1 cellular context compared by ENCODE assay signal in the genomic region with DNA sequence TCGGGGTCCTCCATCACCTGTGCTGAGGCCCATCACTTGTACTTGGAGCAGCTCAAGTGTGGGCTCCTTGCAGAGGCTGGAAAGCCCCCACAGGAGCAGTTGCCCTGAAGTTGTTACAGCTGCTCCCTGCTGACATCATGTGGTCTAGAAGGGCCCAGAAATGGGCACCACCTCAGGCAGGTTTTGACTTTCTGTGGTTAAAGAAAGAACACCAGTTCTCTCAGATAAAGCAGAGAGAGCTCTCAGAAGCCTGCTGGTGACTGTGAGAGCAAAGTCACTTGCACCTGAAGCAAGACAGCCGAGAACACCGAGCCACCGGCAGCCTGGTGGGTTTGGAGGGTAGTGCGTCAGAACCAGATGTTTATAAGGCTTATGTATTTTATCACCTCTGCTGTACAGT.
TF ChIP-seq lines count a peak whose summit lies in the region.

No MANE protein-coding gene starts in this region.

TF ChIP-seq in GM12878, 131 proteins besides CTCF, POLR2A, EP300 and RAD21 (continued from another document):
- TF ChIP-seq, protein P1, sequence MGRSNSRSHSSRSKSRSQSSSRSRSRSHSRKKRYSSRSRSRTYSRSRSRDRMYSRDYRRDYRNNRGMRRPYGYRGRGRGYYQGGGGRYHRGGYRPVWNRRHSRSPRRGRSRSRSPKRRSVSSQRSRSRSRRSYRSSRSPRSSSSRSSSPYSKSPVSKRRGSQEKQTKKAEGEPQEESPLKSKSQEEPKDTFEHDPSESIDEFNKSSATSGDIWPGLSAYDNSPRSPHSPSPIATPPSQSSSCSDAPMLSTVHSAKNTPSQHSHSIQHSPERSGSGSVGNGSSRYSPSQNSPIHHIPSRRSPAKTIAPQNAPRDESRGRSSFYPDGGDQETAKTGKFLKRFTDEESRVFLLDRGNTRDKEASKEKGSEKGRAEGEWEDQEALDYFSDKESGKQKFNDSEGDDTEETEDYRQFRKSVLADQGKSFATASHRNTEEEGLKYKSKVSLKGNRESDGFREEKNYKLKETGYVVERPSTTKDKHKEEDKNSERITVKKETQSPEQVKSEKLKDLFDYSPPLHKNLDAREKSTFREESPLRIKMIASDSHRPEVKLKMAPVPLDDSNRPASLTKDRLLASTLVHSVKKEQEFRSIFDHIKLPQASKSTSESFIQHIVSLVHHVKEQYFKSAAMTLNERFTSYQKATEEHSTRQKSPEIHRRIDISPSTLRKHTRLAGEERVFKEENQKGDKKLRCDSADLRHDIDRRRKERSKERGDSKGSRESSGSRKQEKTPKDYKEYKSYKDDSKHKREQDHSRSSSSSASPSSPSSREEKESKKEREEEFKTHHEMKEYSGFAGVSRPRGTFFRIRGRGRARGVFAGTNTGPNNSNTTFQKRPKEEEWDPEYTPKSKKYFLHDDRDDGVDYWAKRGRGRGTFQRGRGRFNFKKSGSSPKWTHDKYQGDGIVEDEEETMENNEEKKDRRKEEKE (IDR thresholded peaks at IDR 0.05), result no peak
- peak; percentile 73; the same call in 1 of the 2 replicates for TF ChIP-seq MYB (IDR thresholded peaks at IDR 0.05; ENCODE audit: borderline replicate concordance, low read depth, low read length)
- TF ChIP-seq RUNX3 (IDR thresholded peaks at IDR 0.05; ENCODE audit: low read length), result peak; percentile 89
- TF ChIP-seq, protein P2, sequence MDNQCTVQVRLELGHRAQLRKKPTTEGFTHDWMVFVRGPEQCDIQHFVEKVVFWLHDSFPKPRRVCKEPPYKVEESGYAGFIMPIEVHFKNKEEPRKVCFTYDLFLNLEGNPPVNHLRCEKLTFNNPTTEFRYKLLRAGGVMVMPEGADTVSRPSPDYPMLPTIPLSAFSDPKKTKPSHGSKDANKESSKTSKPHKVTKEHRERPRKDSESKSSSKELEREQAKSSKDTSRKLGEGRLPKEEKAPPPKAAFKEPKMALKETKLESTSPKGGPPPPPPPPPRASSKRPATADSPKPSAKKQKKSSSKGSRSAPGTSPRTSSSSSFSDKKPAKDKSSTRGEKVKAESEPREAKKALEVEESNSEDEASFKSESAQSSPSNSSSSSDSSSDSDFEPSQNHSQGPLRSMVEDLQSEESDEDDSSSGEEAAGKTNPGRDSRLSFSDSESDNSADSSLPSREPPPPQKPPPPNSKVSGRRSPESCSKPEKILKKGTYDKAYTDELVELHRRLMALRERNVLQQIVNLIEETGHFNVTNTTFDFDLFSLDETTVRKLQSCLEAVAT (IDR thresholded peaks at IDR 0.05), result 0 out of 2 replicates have a peak, but pooled peaks have one; percentile 40
- TF ChIP-seq CBFB (IDR thresholded peaks at IDR 0.05; ENCODE audit: low read depth), result 0 out of 2 replicates have a peak, but pooled peaks have one; percentile 38
- peak; percentile 66 for TF ChIP-seq IKZF1 (conservative IDR thresholded peaks at IDR 0.05)
- TF ChIP-seq BHLHE40 (IDR thresholded peaks at IDR 0.05; ENCODE audit: borderline replicate concordance in 1 of 2, low read depth in 2 of 2, low read length in 1 of 2), result peak in 1 of 2 experiments; percentile 50; a peak in 2 of 4 replicates
- no peak for TF ChIP-seq BRCA1 (IDR thresholded peaks at IDR 0.05; ENCODE audit: low read depth, low read length)
- TF ChIP-seq SMC3 (IDR thresholded peaks at IDR 0.05; ENCODE audit: borderline replicate concordance, low read length), result 0 out of 2 replicates have a peak, but pooled peaks have one; percentile 8
- TF ChIP-seq ETV6 (conservative IDR thresholded peaks at IDR 0.05 in 1 of 2, IDR thresholded peaks at IDR 0.05 in 1 of 2; ENCODE audit: borderline replicate concordance in 1 of 2, low read depth in 1 of 2), result no peak
- TF ChIP-seq TCF12 (IDR thresholded peaks at IDR 0.05; ENCODE audit: low read depth, low read length), result peak; percentile 91
- TF ChIP-seq IKZF2 (IDR thresholded peaks at IDR 0.05), result peak; percentile 39 to 62; a peak in 3 of 4 replicates
- 0 out of 2 replicates have a peak, but pooled peaks have one; percentile 28 for TF ChIP-seq CREM (IDR thresholded peaks at IDR 0.05; ENCODE audit: low read depth)
- no peak for TF ChIP-seq TBL1XR1 (IDR thresholded peaks at IDR 0.05; ENCODE audit: low read depth, low read length)
- peak; percentile 71; the same call in 1 of the 2 replicates for TF ChIP-seq PAX5 (IDR thresholded peaks at IDR 0.05; ENCODE audit: borderline replicate concordance, low read depth, low read length)
- peak; percentile 61; the same call in 1 of the 3 replicates for TF ChIP-seq POU2F2 (IDR thresholded peaks at IDR 0.05; ENCODE audit: borderline replicate concordance, low read depth, low read length)
- peak; percentile 48; the same call in 1 of the 2 replicates for TF ChIP-seq ATF2 (IDR thresholded peaks at IDR 0.05; ENCODE audit: low read length)
- 0 out of 2 replicates have a peak, but pooled peaks have one; percentile 18 for TF ChIP-seq YY1 (IDR thresholded peaks at IDR 0.05; ENCODE audit: low read depth, low read length)
